In the genomic region with DNA sequence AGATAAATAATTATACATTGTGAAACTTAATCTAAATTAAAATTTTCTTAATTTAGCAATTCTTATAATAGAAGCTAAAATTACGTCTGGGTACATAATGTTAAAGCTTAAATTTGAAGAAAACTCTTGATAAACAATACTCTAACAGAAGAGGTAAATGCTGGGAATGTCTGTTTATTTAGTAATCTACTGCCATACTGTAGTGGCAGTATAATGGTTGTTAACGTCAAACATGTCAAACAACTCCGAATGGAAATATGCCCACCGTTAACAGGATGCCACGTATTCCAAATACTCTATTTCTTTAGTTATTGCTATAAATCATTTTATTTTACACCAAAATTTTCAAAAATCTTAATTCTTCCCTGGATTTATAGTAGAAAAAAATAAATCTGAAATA, we compare ENCODE assay signal across 11 cellular contexts.
"Had no signal": no experiment of that assay in that cellular context is flagged by ENCODE, and none has a peak within 500 bp of the region (broad histone marks: within the 10 kb centered on the region; RNA-seq: fewer than 3 reads in every experiment).

No MANE protein-coding gene starts in this region.

- DNase-seq: activated CD4-positive, alpha-beta T cell treated with anti-CD3 and anti-CD28 coated beads for 48 hours; activated CD8-positive, alpha-beta memory T cell treated with anti-CD3 and anti-CD28 coated beads, Interleukin-2, amount 50 U/mL, for 4 hours; activated CD8-positive, alpha-beta T cell treated with anti-CD3 and anti-CD28 coated beads, Interleukin-2, amount 10 ng/mL, durations not matched to agents 7 days and 5 days; activated naive CD8-positive, alpha-beta T cell treated with anti-CD3 and anti-CD28 coated beads for 36 hours; central memory CD4-positive, alpha-beta T cell; esophagus squamous epithelium; hippocampal formation; left ventricle myocardium superior; naive thymus-derived CD8-positive, alpha-beta T cell; stimulated activated CD4-positive, alpha-beta T cell treated with anti-CD3 and anti-CD28 coated beads, Interleukin-12 subunit alpha, Interleukin-12 subunit beta, amount 100 ng/mL, for 4 hours; stimulated activated CD4-positive, alpha-beta T cell treated with anti-CD3 and anti-CD28 coated beads, Interleukin-2, amount 100 ng/mL, for 24 hours had no signal
